1 cellular context compared by ENCODE assay signal in genomic region chr4:6269651-6270511, GRCh38.
TF ChIP-seq lines count a peak whose summit lies in the region.

WFS1 (plus strand) TSS chr4:6269850; CDS start chr4:6277456, 7,606 bp downstream.

TF ChIP-seq in HEK293, 187 proteins besides CTCF, POLR2A, EP300 and RAD21 (continued from another document):
- TF ChIP-seq ZNF37A (tag by site-specific recombination; IDR thresholded peaks at IDR 0.05), result no peak
- TF ChIP-seq ZNF558 (tag by site-specific recombination; IDR thresholded peaks at IDR 0.05), result no peak
- TF ChIP-seq ZSCAN18 (tag by site-specific recombination; IDR thresholded peaks at IDR 0.05), result no peak
- TF ChIP-seq ZFP69B (tag by site-specific recombination; IDR thresholded peaks at IDR 0.05), result no peak
- no peak for TF ChIP-seq GLI2 (tag by site-specific recombination; IDR thresholded peaks at IDR 0.05; ENCODE audit: borderline replicate concordance, low read depth)
- peak; percentile 52 for TF ChIP-seq ZNF341 (tag by site-specific recombination; IDR thresholded peaks at IDR 0.05; ENCODE audit: low read depth)
- no peak for TF ChIP-seq ZNF202 (tag by site-specific recombination; IDR thresholded peaks at IDR 0.05; ENCODE audit: borderline replicate concordance)
- TF ChIP-seq ZNF701 (tag by site-specific recombination; IDR thresholded peaks at IDR 0.05), result no peak
- no peak for TF ChIP-seq ZNF843 (tag by site-specific recombination; IDR thresholded peaks at IDR 0.05)
- no peak for TF ChIP-seq ZNF585B (tag by site-specific recombination; IDR thresholded peaks at IDR 0.05)
- TF ChIP-seq ZNF692 (tag by site-specific recombination; IDR thresholded peaks at IDR 0.05), result no peak
- no peak for TF ChIP-seq ZNF26 (tag by site-specific recombination; IDR thresholded peaks at IDR 0.05)
- no peak for TF ChIP-seq ZBTB8A (tag by site-specific recombination; IDR thresholded peaks at IDR 0.05)
- peak; percentile 81 for TF ChIP-seq KLF10 (tag by site-specific recombination; IDR thresholded peaks at IDR 0.05)
- 0 out of 2 replicates have a peak, but pooled peaks have one; percentile 40 for TF ChIP-seq KLF16 (tag by site-specific recombination; IDR thresholded peaks at IDR 0.05)
- no peak for TF ChIP-seq ZNF19 (tag by site-specific recombination; IDR thresholded peaks at IDR 0.05; ENCODE audit: low read depth)
- no peak for TF ChIP-seq ZNF548 (tag by site-specific recombination; IDR thresholded peaks at IDR 0.05)
- no peak for TF ChIP-seq SALL2 (tag by site-specific recombination; IDR thresholded peaks at IDR 0.05; ENCODE audit: borderline replicate concordance)
- TF ChIP-seq KLF9 (tag by site-specific recombination; IDR thresholded peaks at IDR 0.05; ENCODE audit: low read depth), result peak; percentile 90
- TF ChIP-seq ZNF2 (tag by site-specific recombination; IDR thresholded peaks at IDR 0.05), result no peak
- no peak for TF ChIP-seq TCF7L2 (IDR thresholded peaks at IDR 0.05; ENCODE audit: borderline replicate concordance, low read depth, low read length)
- TF ChIP-seq ZBTB20 (tag by site-specific recombination; IDR thresholded peaks at IDR 0.05), result no peak
- TF ChIP-seq ZNF48 (tag by site-specific recombination; IDR thresholded peaks at IDR 0.05), result no peak
- no peak for TF ChIP-seq PRDM10 (tag by site-specific recombination; IDR thresholded peaks at IDR 0.05)
- no peak for TF ChIP-seq ZNF148 (tag by site-specific recombination; IDR thresholded peaks at IDR 0.05; ENCODE audit: borderline replicate concordance)
- TF ChIP-seq ZNF626 (tag by site-specific recombination; IDR thresholded peaks at IDR 0.05), result no peak
- no peak for TF ChIP-seq ZNF560 (tag by site-specific recombination; IDR thresholded peaks at IDR 0.05; ENCODE audit: borderline replicate concordance)
- TF ChIP-seq ZNF132 (tag by site-specific recombination; IDR thresholded peaks at IDR 0.05; ENCODE audit: borderline replicate concordance), result no peak
- TF ChIP-seq ZNF239 (tag by site-specific recombination; IDR thresholded peaks at IDR 0.05), result no peak
- TF ChIP-seq ZNF677 (tag by site-specific recombination; IDR thresholded peaks at IDR 0.05), result no peak
- no peak for TF ChIP-seq ZNF280D (tag by site-specific recombination; IDR thresholded peaks at IDR 0.05)
- peak; percentile 66 for TF ChIP-seq ZNF600 (tag by site-specific recombination; IDR thresholded peaks at IDR 0.05)
- TF ChIP-seq YY1 (tag by site-specific recombination; IDR thresholded peaks at IDR 0.05), result no peak
- no peak for TF ChIP-seq SCRT2 (tag by site-specific recombination; IDR thresholded peaks at IDR 0.05)
- TF ChIP-seq ATF2 (tag by site-specific recombination; IDR thresholded peaks at IDR 0.05; ENCODE audit: low read depth), result no peak
- TF ChIP-seq ZNF791 (tag by site-specific recombination; IDR thresholded peaks at IDR 0.05), result no peak
- TF ChIP-seq ZNF274 (IDR thresholded peaks at IDR 0.05; ENCODE audit: low read length), result no peak
- TF ChIP-seq ZNF274 (tag by site-specific recombination; IDR thresholded peaks at IDR 0.05; ENCODE audit: borderline replicate concordance), result no peak
- TF ChIP-seq EGR2 (tag by site-specific recombination; IDR thresholded peaks at IDR 0.05; ENCODE audit: low read depth), result no peak
- TF ChIP-seq ZNF704 (tag by site-specific recombination; IDR thresholded peaks at IDR 0.05), result no peak
- peak; percentile 58 for TF ChIP-seq GLIS1 (tag by site-specific recombination; IDR thresholded peaks at IDR 0.05)
